Comparison of ENCODE assay signal across 21 cellular contexts in genomic region chr1:22366346-22366745, GRCh38.
"Had no signal": no experiment of that assay in that cellular context is flagged by ENCODE, and none has a peak within 500 bp of the region (broad histone marks: within the 10 kb centered on the region; RNA-seq: fewer than 3 reads in every experiment).

No MANE protein-coding gene starts in this region.

- H3K9me3 ChIP-seq: colonic mucosa, esophagus muscularis mucosa, gastroesophageal sphincter, heart right ventricle, left lung, lower lobe of right lung had no signal

- H3K36me3 ChIP-seq: colonic mucosa, esophagus muscularis mucosa, gastroesophageal sphincter, heart right ventricle, left lung, lower lobe of right lung had no signal

- ATAC-seq: effector memory CD8-positive, alpha-beta T cell; foreskin keratinocyte; gastroesophageal sphincter; heart right ventricle; left cardiac atrium; left lung; left ventricle myocardium superior; lower lobe of right lung; naive thymus-derived CD4-positive, alpha-beta T cell had no signal

- H3K4me3 ChIP-seq: colonic mucosa, esophagus muscularis mucosa, gastroesophageal sphincter, heart right ventricle, left lung, lower lobe of right lung had no signal

- H3K4me1 ChIP-seq: colonic mucosa, esophagus muscularis mucosa, foreskin keratinocyte, gastroesophageal sphincter, heart right ventricle, left lung, lower lobe of right lung had no signal

- H3K27me3 ChIP-seq: colonic mucosa had no signal

- DNase-seq: colonic mucosa; cortex of kidney; effector CD8-positive, alpha-beta T cell; effector memory CD8-positive, alpha-beta T cell; endodermal cell; foreskin keratinocyte; heart right ventricle; hippocampal formation; left cardiac atrium; left lung; left ventricle myocardium superior; midbrain; naive thymus-derived CD4-positive, alpha-beta T cell had no signal

- H3K27ac ChIP-seq: colonic mucosa, esophagus muscularis mucosa, foreskin keratinocyte, gastroesophageal sphincter, heart right ventricle, left lung, lower lobe of right lung had no signal

- FAIRE-seq: endometrium, endothelial cell of umbilical vein, frontal cortex, islet of Langerhans, keratinocyte had no signal
